9 cellular contexts compared by ENCODE assay signal in genomic region chr10:114498413-114499111, GRCh38.
DNase-seq lines count a peak whose midpoint lies in the region; ATAC-seq and TF ChIP-seq lines count a peak whose summit lies in the region.
"Had no signal": no experiment of that assay in that cellular context is flagged by ENCODE, and none has a peak within 500 bp of the region (broad histone marks: within the 10 kb centered on the region; RNA-seq: fewer than 3 reads in every experiment).

No MANE protein-coding gene starts in this region.

- POLR2A ChIA-PET in CD8-positive, alpha-beta T cell (lab: Charles Lee) = interaction anchor here (0.8 to 5.0 kb wide), 4 partner anchors 9 to 28 kb away, joined by 3 to 29 read pairs (median 8); no protein-coding TSS in a partner anchor

- intact Hi-C loops in CD8-positive, alpha-beta T cell (cut with DNase I, micrococcal nuclease) = loop anchor here (1.0 to 2.0 kb wide), 4 partner anchors 15 to 43 kb away; no protein-coding TSS in a partner anchor

- peak overlapping the region; percentile 57 for H3K27ac ChIP-seq in CD8-positive, alpha-beta T cell (ENCODE audit: low read depth, low read length)
- H3K27ac ChIP-seq in neural progenitor cell = no peak overlapping the region

- no peaks in the 10 kb centered on the region for H3K27me3 ChIP-seq in CD8-positive, alpha-beta T cell (ENCODE audit: insufficient read depth, low read length)
- H3K27me3 ChIP-seq in neural progenitor cell = no peaks in the 10 kb centered on the region

- no peak overlapping the region for H3K4me2 ChIP-seq in neural progenitor cell

- H3K4me1 Mint-ChIP-seq in CD8-positive, alpha-beta T cell (ENCODE audit: low read depth) = peaks cover 91% of the 10 kb centered on the region
- H3K4me1 Mint-ChIP-seq in activated naive CD8-positive, alpha-beta T cell treated with anti-CD3 and anti-CD28 coated beads, Interleukin-2, amount 50 U/mL, for 24 hours = peaks cover 89% of the 10 kb centered on the region
- peaks cover 7% of the 10 kb centered on the region for H3K4me1 Mint-ChIP-seq in neural progenitor cell

- no peaks in the 10 kb centered on the region for H3K9me3 Mint-ChIP-seq in CD8-positive, alpha-beta T cell
- H3K9me3 Mint-ChIP-seq in activated naive CD8-positive, alpha-beta T cell treated with anti-CD3 and anti-CD28 coated beads, Interleukin-2, amount 50 U/mL, for 24 hours = no peaks in the 10 kb centered on the region
- H3K9me3 Mint-ChIP-seq in neural progenitor cell = peaks cover 5% of the 10 kb centered on the region

- H3K79me2 ChIP-seq in neural progenitor cell (ENCODE audit: low read depth) = peaks cover 4% of the 10 kb centered on the region

- H4K20me1 ChIP-seq in neural progenitor cell (ENCODE audit: low read depth) = peaks cover 10% of the 10 kb centered on the region

- ATAC-seq in CD8-positive, alpha-beta T cell = peak; percentile 9
- ATAC-seq in GM19395 (IDR thresholded peaks at IDR 0.05; ENCODE audit: unreplicated experiment) (peak; percentile 71), HG03135 (IDR thresholded peaks at IDR 0.05; ENCODE audit: unreplicated experiment) (peak; percentile 65)
- ATAC-seq in activated naive CD8-positive, alpha-beta T cell treated with anti-CD3 and anti-CD28 coated beads, Interleukin-2, amount 50 U/mL, for 24 hours = peak; percentile 48

- peaks cover 11% of the 10 kb centered on the region for H3K36me3 ChIP-seq in CD8-positive, alpha-beta T cell (ENCODE audit: insufficient read depth, low read length)
- H3K36me3 ChIP-seq in neural progenitor cell = no peaks in the 10 kb centered on the region

- no peaks in the 10 kb centered on the region for H3K27me3 Mint-ChIP-seq in CD8-positive, alpha-beta T cell (ENCODE audit: low read depth)
- no peaks in the 10 kb centered on the region for H3K27me3 Mint-ChIP-seq in activated naive CD8-positive, alpha-beta T cell treated with anti-CD3 and anti-CD28 coated beads, Interleukin-2, amount 50 U/mL, for 24 hours
- H3K27me3 Mint-ChIP-seq in neural progenitor cell (ENCODE audit: insufficient read depth, low read depth) = no peaks in the 10 kb centered on the region

- no peaks in the 10 kb centered on the region for H3K9me3 ChIP-seq in CD8-positive, alpha-beta T cell (ENCODE audit: low read length)
- H3K9me3 ChIP-seq in neural progenitor cell (ENCODE audit: low read depth) = no peaks in the 10 kb centered on the region

- no peak overlapping the region for H2AFZ ChIP-seq in neural progenitor cell (replicated peaks)

- H3K27ac Mint-ChIP-seq in CD8-positive, alpha-beta T cell = peak overlapping the region; percentile 94
- H3K27ac Mint-ChIP-seq in activated naive CD8-positive, alpha-beta T cell treated with anti-CD3 and anti-CD28 coated beads, Interleukin-2, amount 50 U/mL, for 24 hours = peak overlapping the region; percentile 94
- H3K27ac Mint-ChIP-seq in neural progenitor cell = no peak overlapping the region

- TF ChIP-seq CTCF in CD8-positive, alpha-beta T cell (IDR thresholded peaks at IDR 0.05) = no peak
- TF ChIP-seq CTCF in neural progenitor cell (IDR thresholded peaks at IDR 0.05) = no peak

- H3K36me3 Mint-ChIP-seq in CD8-positive, alpha-beta T cell = peaks cover 51% of the 10 kb centered on the region
- peaks cover 17% of the 10 kb centered on the region for H3K36me3 Mint-ChIP-seq in activated naive CD8-positive, alpha-beta T cell treated with anti-CD3 and anti-CD28 coated beads, Interleukin-2, amount 50 U/mL, for 24 hours (ENCODE audit: low read depth)
- peaks cover 23% of the 10 kb centered on the region for H3K36me3 Mint-ChIP-seq in neural progenitor cell

- no peak overlapping the region for H3K4me3 ChIP-seq in CD8-positive, alpha-beta T cell (ENCODE audit: low read depth, low read length)
- no peak overlapping the region for H3K4me3 ChIP-seq in neural progenitor cell

- DNase-seq in CD8-positive, alpha-beta T cell = no peak
- DNase-seq in activated naive CD8-positive, alpha-beta T cell treated with anti-CD3 and anti-CD28 coated beads, Interleukin-2, amount 50 U/mL, for 24 hours = no peak
- DNase-seq in retina = no peak
- no peak for DNase-seq in DMS79 (lab: John Stamatoyannopoulos, UW)
- no peak for DNase-seq in DMS 273 (lab: John Stamatoyannopoulos, UW; ENCODE audit: unreplicated experiment)
- DNase-seq in neural progenitor cell (ENCODE audit: low spot score) = no peak
- DNase-seq: DND-41 had no signal

- CTCF ChIA-PET in CD8-positive, alpha-beta T cell (lab: Charles Lee) = interaction anchor here (0.8 to 3.2 kb wide), 3 partner anchors 11 to 46 kb away, joined by 4 to 17 read pairs (median 9); no protein-coding TSS in a partner anchor

- H3F3A ChIP-seq in neural progenitor cell (ENCODE audit: low read depth) = no peaks in the 10 kb centered on the region

- peak overlapping the region; percentile 63 for H3K4me3 Mint-ChIP-seq in CD8-positive, alpha-beta T cell
- H3K4me3 Mint-ChIP-seq in activated naive CD8-positive, alpha-beta T cell treated with anti-CD3 and anti-CD28 coated beads, Interleukin-2, amount 50 U/mL, for 24 hours = peak overlapping the region; percentile 59
- no peak overlapping the region for H3K4me3 Mint-ChIP-seq in neural progenitor cell

- peaks cover 92% of the 10 kb centered on the region for H3K4me1 ChIP-seq in CD8-positive, alpha-beta T cell (ENCODE audit: insufficient read depth, low read length)
- no peaks in the 10 kb centered on the region for H3K4me1 ChIP-seq in neural progenitor cell

- H3K9ac ChIP-seq in neural progenitor cell = no peak overlapping the region

Comparison
In these comparisons a context has a peak if more than half of its experiments do, and no peak if none do; other contexts are left out.
1. ATAC-seq: peak in every context shown above with its lines; median percentile 71 in GM19395; 65 in HG03135; 48 in activated naive CD8-positive, alpha-beta T cell treated with anti-CD3 and anti-CD28 coated beads, Interleukin-2, amount 50 U/mL, for 24 hours; 9 in CD8-positive, alpha-beta T cell.